In genomic region chr7:78073470-78074382, GRCh38 we compare ENCODE assay signal across 20 cellular contexts.
DNase-seq lines count a peak whose midpoint lies in the region; ATAC-seq and FAIRE-seq lines count a peak whose summit lies in the region.
"Had no signal": no experiment of that assay in that cellular context is flagged by ENCODE, and none has a peak within 500 bp of the region (broad histone marks: within the 10 kb centered on the region; RNA-seq: fewer than 3 reads in every experiment).

No MANE protein-coding gene starts in this region.

- H3K9ac ChIP-seq in duodenal mucosa (ENCODE audit: low read depth in 1 of 2, low read length in 2 of 2) (no peak overlapping the region), neuronal stem cell (ENCODE audit: low read depth, low read length, poor library complexity) (no peak overlapping the region)

- no peak for ATAC-seq in HG03342 (IDR thresholded peaks at IDR 0.05; ENCODE audit: unreplicated experiment)
- ATAC-seq: activated CD8-positive, alpha-beta T cell treated with anti-CD3 and anti-CD28 coated beads for 36 hours; GM12878; left cardiac atrium had no signal

- H3K18ac ChIP-seq in neuronal stem cell (ENCODE audit: low read length): no peak overlapping the region

- H2BK12ac ChIP-seq in neuronal stem cell (ENCODE audit: low read length): no peak overlapping the region

- H3K36me3 ChIP-seq in duodenal mucosa (ENCODE audit: control insufficient read depth in 1 of 2, insufficient read depth in 2 of 2, low read length in 2 of 2) (no peaks in the 10 kb centered on the region), neuronal stem cell (replicated peaks in 1 of 2; ENCODE audit: control insufficient read depth in 2 of 2, insufficient read depth in 2 of 2, low read length in 2 of 2) (no peaks in the 10 kb centered on the region)
- H3K36me3 ChIP-seq: adrenal gland, Peyer's patch had no signal

- H2AK5ac ChIP-seq in neuronal stem cell (ENCODE audit: low read depth, low read length): no peak overlapping the region

- no peaks in the 10 kb centered on the region for H3K79me1 ChIP-seq in neuronal stem cell (ENCODE audit: low read depth, low read length)

- H3K4me3 ChIP-seq in duodenal mucosa (ENCODE audit: low read depth in 1 of 2, low read length in 2 of 2): peak overlapping the region; percentile 6 to 25
- H3K4me3 ChIP-seq in neuronal stem cell (ENCODE audit: low read length in 2 of 2): no peak overlapping the region
- H3K4me3 ChIP-seq: adrenal gland, GM12878, Peyer's patch had no signal

- H3K14ac ChIP-seq in neuronal stem cell (ENCODE audit: low read length): no peak overlapping the region

- H3K27me3 ChIP-seq in duodenal mucosa (ENCODE audit: control insufficient read depth in 1 of 2, insufficient read depth in 2 of 2, low read length in 2 of 2) (no peaks in the 10 kb centered on the region), neuronal stem cell (ENCODE audit: control insufficient read depth in 3 of 3, insufficient read depth in 3 of 3, low read depth in 1 of 3, low read length in 3 of 3) (no peaks in the 10 kb centered on the region)
- H3K27me3 ChIP-seq: adrenal gland, Peyer's patch had no signal

- H3K9me3 ChIP-seq in duodenal mucosa (ENCODE audit: control insufficient read depth in 1 of 2, low read length in 2 of 2) (no peaks in the 10 kb centered on the region), neuronal stem cell (replicated peaks in 1 of 2; ENCODE audit: control insufficient read depth in 2 of 2, insufficient read depth in 1 of 2, low read depth in 1 of 2, low read length in 2 of 2) (no peaks in the 10 kb centered on the region)
- H3K9me3 ChIP-seq: adrenal gland, Peyer's patch had no signal

- H3K4ac ChIP-seq in neuronal stem cell (ENCODE audit: low read length): no peak overlapping the region

- no peak overlapping the region for H3K23ac ChIP-seq in neuronal stem cell (ENCODE audit: low read depth, low read length, poor library complexity)

- no peak overlapping the region for H2BK120ac ChIP-seq in neuronal stem cell (ENCODE audit: low read depth, low read length)

- no peak overlapping the region for H4K8ac ChIP-seq in neuronal stem cell (ENCODE audit: low read depth, low read length)

- H2BK15ac ChIP-seq in neuronal stem cell (ENCODE audit: low read length): no peak overlapping the region

- no CpG with 5 or more reads among the region's 9 CpGs for WGBS in neuronal stem cell (ENCODE audit: extremely low coverage in 2 of 2, insufficient read length in 2 of 2, insufficient replicate concordance in 1 of 2), 2 donors

- H2AFZ ChIP-seq in neuronal stem cell (ENCODE audit: low read length): peak overlapping the region; percentile 58

- H3K4me2 ChIP-seq in neuronal stem cell (ENCODE audit: insufficient read depth, low read length, poor library complexity, severe bottlenecking): no peak overlapping the region

- no peak overlapping the region for H2BK5ac ChIP-seq in neuronal stem cell (ENCODE audit: low read length)

- H4K91ac ChIP-seq in neuronal stem cell (ENCODE audit: low read depth, low read length, poor library complexity): no peak overlapping the region

- H3K4me1 ChIP-seq in duodenal mucosa (ENCODE audit: control insufficient read depth in 1 of 2, insufficient read depth in 2 of 2, low read length in 2 of 2) (peaks cover 6 to 10% of the 10 kb centered on the region in 2 donors), neuronal stem cell (ENCODE audit: control insufficient read depth in 2 of 2, insufficient read depth in 1 of 2, low read depth in 1 of 2, low read length in 2 of 2) (peaks cover 6 to 15% of the 10 kb centered on the region in 2 donors)
- H3K4me1 ChIP-seq: adrenal gland, Peyer's patch had no signal

- H3K27ac ChIP-seq in duodenal mucosa (ENCODE audit: low read depth, low read length): no peak overlapping the region
- no peak overlapping the region for H3K27ac ChIP-seq in neuronal stem cell (replicated peaks; ENCODE audit: low read length)
- H3K27ac ChIP-seq: 22Rv1, adrenal gland, C4-2B, epithelial cell of prostate, Peyer's patch had no signal

- DNase-seq in DMS 273 (lab: John Stamatoyannopoulos, UW; ENCODE audit: unreplicated experiment) (peak; percentile 22), DMS 273 treated with DMSO at 0.1 percent for 48 hours (lab: John Stamatoyannopoulos, UW) (no peak), NCI-H345 (lab: John Stamatoyannopoulos, UW) (peak; percentile 64), neuronal stem cell (ENCODE audit: low spot score) (no peak), GF-D8 (lab: John Stamatoyannopoulos, UW) (no peak), HTR-8/SVneo (ENCODE audit: insufficient read length, low spot score) (no peak)
- DNase-seq: activated CD8-positive, alpha-beta T cell treated with anti-CD3 and anti-CD28 coated beads for 36 hours; adrenal gland; HCEC 1CT; head of caudate nucleus; Kasumi-1; left cardiac atrium; Peyer's patch; stimulated activated CD4-positive, alpha-beta T cell treated with anti-CD3 and anti-CD28 coated beads, Interleukin-15, amount 100 ng/mL, for 24 hours had no signal

- FAIRE-seq in HTR-8/SVneo (lab: Jason Lieb, UNC): no peak
- FAIRE-seq: GM12878 had no signal

Comparison
In these comparisons a context has a peak if more than half of its experiments do, and no peak if none do; other contexts are left out.
1. DNase-seq: peak in DMS 273 (single experiment) and NCI-H345 (single experiment); none in DMS 273 treated with DMSO at 0.1 percent for 48 hours (single experiment), neuronal stem cell (single experiment), GF-D8 (single experiment) and HTR-8/SVneo (single experiment).
2. H3K4me3 ChIP-seq: peak in duodenal mucosa (2 of 2); none in neuronal stem cell (0 of 2).